ENCODE assay signal across 9 cellular contexts in genomic region chr22:41544671-41545476, GRCh38. TPM values are rescaled to one million over a fixed set of nuclear protein-coding genes. Genes with fewer than 3 reads are reported as not detected.
DNase-seq lines count a peak whose midpoint lies in the region; ATAC-seq and TF ChIP-seq lines count a peak whose summit lies in the region.
"Had no signal": no experiment of that assay in that cellular context is flagged by ENCODE, and none has a peak within 500 bp of the region (broad histone marks: within the 10 kb centered on the region; RNA-seq: fewer than 3 reads in every experiment).

No MANE protein-coding gene starts in this region.

- H3K36me3 ChIP-seq in colonic mucosa (no peaks in the 10 kb centered on the region), neutrophil (peaks cover 2% of the 10 kb centered on the region)

- TF ChIP-seq CTCF in LNCaP clone FGC (IDR thresholded peaks at IDR 0.05; ENCODE audit: control insufficient read depth, extremely low read depth, insufficient read depth) = no peak
- TF ChIP-seq CTCF in colonic mucosa (IDR thresholded peaks at IDR 0.05) = no peak
- no peak for TF ChIP-seq CTCF in neutrophil (IDR thresholded peaks at IDR 0.05)
- TF ChIP-seq CTCF in omental fat pad (IDR thresholded peaks at IDR 0.05) = no peak

- H3K27ac ChIP-seq in colonic mucosa (no peak overlapping the region), neutrophil (peak overlapping the region; percentile 66)

- peak overlapping the region in 1 of 2 donors; percentile 29 for H3K9ac ChIP-seq in colonic mucosa (ENCODE audit: low read depth in 2 of 2, low read length in 2 of 2)

- H3K4me3 ChIP-seq in LNCaP clone FGC (ENCODE audit: low read depth, low read length) (peak overlapping the region; percentile 78), colonic mucosa (peak overlapping the region; percentile 58), neutrophil (ENCODE audit: low read depth in 1 of 2, low read length in 1 of 2) (peak overlapping the region; percentile 75 to 76)

- H3K27me3 ChIP-seq in colonic mucosa (no peaks in the 10 kb centered on the region), neutrophil (no peaks in the 10 kb centered on the region)

- DNase-seq in ELF-1 (ENCODE audit: low read depth, low spot score) = peak; percentile 99
- DNase-seq in LNCaP clone FGC (ENCODE audit: low read depth) = no peak
- no peak for DNase-seq in colonic mucosa
- no peak for DNase-seq in omental fat pad (ENCODE audit: low spot score)
- no peak for DNase-seq in ACHN
- no peak for DNase-seq in NCI-H1105 (lab: John Stamatoyannopoulos, UW)

- ATAC-seq in omental fat pad (ENCODE audit: low FRiP score) (no peak), HG03196 (IDR thresholded peaks at IDR 0.05; ENCODE audit: unreplicated experiment) (no peak)

- intact Hi-C loops in colonic mucosa (cut with DNase I) = loop anchor here (5.0 kb wide), 1 partner anchor 52 kb away; no protein-coding TSS in a partner anchor

- no peaks in the 10 kb centered on the region for H3K9me3 ChIP-seq in colonic mucosa
- no peaks in the 10 kb centered on the region for H3K9me3 ChIP-seq in neutrophil

- H3K4me1 ChIP-seq in colonic mucosa = no peaks in the 10 kb centered on the region
- peaks cover 14 to 15% of the 10 kb centered on the region in 2 experiments for H3K4me1 ChIP-seq in neutrophil (ENCODE audit: control insufficient read depth in 1 of 2, insufficient read depth in 1 of 2, low read depth in 1 of 2, low read length in 1 of 2)

- in situ Hi-C loops in ACHN (cut with HindIII; ENCODE audit: low pct_ligation_motif_present, low pct_unique_long_range_greater_than_20kb, low sequenced_read_pairs) = no loop called here

RNA-seq across cellular contexts. Expression of gene POLR3H, which starts 0.6 kb away (rescaled TPM):
- total RNA-seq in colonic mucosa (10 to 100 TPM in 1 of 2 donors, 1 to 10 TPM in 1; 9.2 to 20.0 TPM), omental fat pad (10 to 100 TPM; 17.0 to 37.7 (median 22.3) TPM)

RNA-seq across cellular contexts. Expression of gene CSDC2, which starts 15.9 kb away (rescaled TPM):
- total RNA-seq in colonic mucosa (1 to 10 TPM in 1 of 2 donors, under 1 TPM in 1; 0.44 to 1.4 TPM), omental fat pad (1 to 10 TPM in 3 of 4 donors, under 1 TPM in 1; 0.32 to 7.8 (median 4.9) TPM)
- total RNA-seq: T-helper 1 cell treated with Interleukin-12 subunit alpha and Interleukin-12 subunit beta and Interleukin-4 antibody, amounts not matched to agents 30 ng/mL and 1 ng/mL, for 36 hours had no signal

RNA-seq across cellular contexts. Expression of gene PMM1, which starts 44.8 kb away (rescaled TPM):
- total RNA-seq in colonic mucosa (10 to 100 TPM; 49.3 to 53.2 TPM), omental fat pad (100 to 1,000 TPM in 1 of 4 donors, 10 to 100 TPM in 3; 39.3 to 168 (median 73.1) TPM)
